In genomic region chr7:2785071-2785500, GRCh38 we compare ENCODE assay signal across 9 cellular contexts. TPM values are rescaled to one million over a fixed set of nuclear protein-coding genes. Genes with fewer than 3 reads are reported as not detected.
A peak's percentile ranks its signal among the peaks of the same experiment; 100 is the strongest.
DNase-seq lines count a peak whose midpoint lies in the region; ATAC-seq, FAIRE-seq and TF ChIP-seq lines count a peak whose summit lies in the region.
"Had no signal": no experiment of that assay in that cellular context is flagged by ENCODE, and none has a peak within 500 bp of the region (broad histone marks: within the 10 kb centered on the region; RNA-seq: fewer than 3 reads in every experiment).

No MANE protein-coding gene starts in this region.

- no peaks in the 10 kb centered on the region for H3K9me3 ChIP-seq in endothelial cell of umbilical vein (replicated peaks; ENCODE audit: control insufficient read depth, insufficient read depth, low read length)
- H3K9me3 ChIP-seq: colonic mucosa had no signal

- H3K9me3 Mint-ChIP-seq in stimulated activated effector memory CD8-positive, alpha-beta T cell treated with anti-CD3 and anti-CD28 coated beads, Interleukin-12 subunit alpha, Interleukin-12 subunit beta, amount 100 ng/mL, for 72 hours, result no peaks in the 10 kb centered on the region

- no TSS peak for BruUV-seq in endothelial cell of umbilical vein (replicated peaks; lab: Mats Ljungman, UMichigan)

- H3K79me2 ChIP-seq in endothelial cell of umbilical vein (ENCODE audit: control insufficient read depth, insufficient read depth, low read length), result peaks cover 13% of the 10 kb centered on the region

- CTCF ChIA-PET in endothelial cell of umbilical vein (lab: Charles Lee), result interaction anchor here (0.9 to 1.7 kb wide), 11 partner anchors 13 to 75 kb away, joined by 3 to 5 read pairs (median 3); no protein-coding TSS in a partner anchor

- H4K20me1 ChIP-seq in endothelial cell of umbilical vein (replicated peaks; ENCODE audit: control insufficient read depth, extremely low read depth, insufficient read depth, low read length), result peaks cover 5% of the 10 kb centered on the region

- no peaks in the 10 kb centered on the region for H3K27me3 ChIP-seq in endothelial cell of umbilical vein (ENCODE audit: control insufficient read depth in 2 of 2, insufficient read depth in 2 of 2, low read length in 2 of 2)
- H3K27me3 ChIP-seq: colonic mucosa had no signal

- dilution Hi-C loops in endothelial cell of umbilical vein (cut with MboI; ENCODE audit: extremely low pct_ligation_motif_present, low sequenced_read_pairs), result no loop called here

- H3K36me3 Mint-ChIP-seq in stimulated activated effector memory CD8-positive, alpha-beta T cell treated with anti-CD3 and anti-CD28 coated beads, Interleukin-12 subunit alpha, Interleukin-12 subunit beta, amount 100 ng/mL, for 72 hours, result peaks cover 6% of the 10 kb centered on the region

- H3K36me3 ChIP-seq in endothelial cell of umbilical vein (ENCODE audit: control insufficient read depth in 2 of 2, extremely low read depth in 1 of 2, insufficient read depth in 2 of 2, low read length in 2 of 2), result peaks cover 0 to 3% of the 10 kb centered on the region in 2 experiments
- H3K36me3 ChIP-seq: colonic mucosa had no signal

- peaks cover 15% of the 10 kb centered on the region for H3K4me1 Mint-ChIP-seq in stimulated activated effector memory CD8-positive, alpha-beta T cell treated with anti-CD3 and anti-CD28 coated beads, Interleukin-12 subunit alpha, Interleukin-12 subunit beta, amount 100 ng/mL, for 72 hours

- peak overlapping the region; percentile 84 for H3K27ac ChIP-seq in endothelial cell of umbilical vein (ENCODE audit: insufficient read depth, low read depth, low read length)
- H3K27ac ChIP-seq: colonic mucosa had no signal

- H3K9me1 ChIP-seq in endothelial cell of umbilical vein (replicated peaks; ENCODE audit: control insufficient read depth, extremely low read depth, insufficient read depth, low read length), result no peaks in the 10 kb centered on the region

- no peak for TF ChIP-seq POLR2A in endothelial cell of umbilical vein (IDR thresholded peaks at IDR 0.05; ENCODE audit: low read depth, low read length)

- H3K4me3 ChIP-seq in endothelial cell of umbilical vein (replicated peaks in 1 of 3; ENCODE audit: insufficient read depth in 1 of 3, low read depth in 1 of 3, low read length in 3 of 3), result peak overlapping the region in 1 of 3 experiments; percentile 26
- H3K4me3 ChIP-seq: colonic mucosa had no signal

- ATAC-seq in GM19397 (IDR thresholded peaks at IDR 0.05; ENCODE audit: unreplicated experiment) (peak; percentile 57), HG03442 (IDR thresholded peaks at IDR 0.05; ENCODE audit: unreplicated experiment) (peak; percentile 53)
- peak; percentile 71 for ATAC-seq in stimulated activated effector memory CD8-positive, alpha-beta T cell treated with anti-CD3 and anti-CD28 coated beads, Interleukin-12 subunit alpha, Interleukin-12 subunit beta, amount 100 ng/mL, for 72 hours

- H2AFZ ChIP-seq in endothelial cell of umbilical vein (ENCODE audit: low read depth, low read length), result no peak overlapping the region

- peak; percentile 93 for DNase-seq in endothelial cell of umbilical vein (ENCODE audit: low read depth, low spot score)
- no peak for DNase-seq in stimulated activated effector memory CD8-positive, alpha-beta T cell treated with anti-CD3 and anti-CD28 coated beads, Interleukin-12 subunit alpha, Interleukin-12 subunit beta, amount 100 ng/mL, for 72 hours (ENCODE audit: low spot score in 2 of 2)
- DNase-seq in stimulated activated CD4-positive, alpha-beta T cell treated with anti-CD3 and anti-CD28 coated beads, Interleukin-4, amount 100 ng/mL, for 4 hours, result no peak
- no peak for DNase-seq in NCI-H2227 treated with DMSO at 0.1 percent for 48 hours (lab: John Stamatoyannopoulos, UW)
- no peak for DNase-seq in DMS153 treated with DMSO at 0.1 percent for 48 hours (lab: John Stamatoyannopoulos, UW; ENCODE audit: unreplicated experiment)
- DNase-seq: colonic mucosa had no signal

- H3K27ac Mint-ChIP-seq in stimulated activated effector memory CD8-positive, alpha-beta T cell treated with anti-CD3 and anti-CD28 coated beads, Interleukin-12 subunit alpha, Interleukin-12 subunit beta, amount 100 ng/mL, for 72 hours, result no peak overlapping the region

- intact Hi-C loops in endothelial cell of umbilical vein (cut with micrococcal nuclease), result loop anchor here (2.0 kb wide), 1 partner anchor 36 kb away; no protein-coding TSS in a partner anchor

- no peak overlapping the region for H3K4me3 Mint-ChIP-seq in stimulated activated effector memory CD8-positive, alpha-beta T cell treated with anti-CD3 and anti-CD28 coated beads, Interleukin-12 subunit alpha, Interleukin-12 subunit beta, amount 100 ng/mL, for 72 hours

- TF ChIP-seq CTCF in endothelial cell of umbilical vein (IDR thresholded peaks at IDR 0.05; ENCODE audit: extremely low read depth in 1 of 2, insufficient read depth in 1 of 2, low read depth in 1 of 2, low read length in 2 of 2), result no peak

- POLR2A ChIA-PET in endothelial cell of umbilical vein (lab: Charles Lee), result no interaction called here

- H3K9ac ChIP-seq in endothelial cell of umbilical vein (replicated peaks; ENCODE audit: extremely low read depth, insufficient read depth, low read length), result peak overlapping the region; percentile 58

- peak; percentile 72 for FAIRE-seq in endothelial cell of umbilical vein (lab: Jason Lieb, UNC)
- FAIRE-seq: TTC549 had no signal

- H3K4me1 ChIP-seq in endothelial cell of umbilical vein (ENCODE audit: control insufficient read depth, extremely low read depth, insufficient read depth, low read length), result peaks cover 21% of the 10 kb centered on the region
- H3K4me1 ChIP-seq: colonic mucosa had no signal

- H3K4me2 ChIP-seq in endothelial cell of umbilical vein (ENCODE audit: insufficient read depth, low read length), result peak overlapping the region; percentile 70

TF ChIP-seq in endothelial cell of umbilical vein, 7 proteins besides CTCF, POLR2A, EP300 and RAD21:
- TF ChIP-seq JUN (IDR thresholded peaks at IDR 0.05; ENCODE audit: borderline replicate concordance, insufficient read depth, insufficient read length, low read depth) (peak; percentile 41), GATA2 (IDR thresholded peaks at IDR 0.05; ENCODE audit: insufficient read depth, insufficient read length, low read depth, low read length) (no peak)

RNA-seq across cellular contexts. Expression of gene GNA12, which starts 59.0 kb away (rescaled TPM):
- 56.0 and 63.0 TPM in 2 replicates for total RNA-seq in endothelial cell of umbilical vein
- 75.1 and 95.5 TPM in 2 replicates for polyA plus RNA-seq in endothelial cell of umbilical vein
- polyA plus RNA-seq in endothelial cell of umbilical vein (2011; cell fraction: cytosol; rRNA removed), result 71.0 and 81.6 TPM in 2 replicates
- polyA plus RNA-seq in endothelial cell of umbilical vein (2011; cell fraction: nucleus; rRNA removed), result 43.9 and 56.3 TPM in 2 replicates
- 56.8 and 58.8 TPM in 2 replicates for polyA plus RNA-seq in endothelial cell of umbilical vein (2012)
- polyA minus RNA-seq in endothelial cell of umbilical vein, result 106 TPM in 2 replicates
- 18.8 TPM for polyA minus RNA-seq in endothelial cell of umbilical vein (2011; cell fraction: cytosol; rRNA and poly(A)+ RNA removed)
- polyA minus RNA-seq in endothelial cell of umbilical vein (2011; cell fraction: nucleus; rRNA and poly(A)+ RNA removed), result 35.5 and 39.8 TPM in 2 replicates
